In genomic region chr17:76496464-76496863, GRCh38 we compare ENCODE assay signal across 1 cellular context.
TF ChIP-seq lines count a peak whose summit lies in the region.

No MANE protein-coding gene starts in this region.

TF ChIP-seq in HepG2, 621 proteins besides CTCF, POLR2A, EP300 and RAD21:
- TF ChIP-seq RBM22 (optimal IDR thresholded peaks at IDR 0.05; ENCODE audit: low read length) (peak; percentile 6), ZNF296 (CRISPR knock-in tag; conservative IDR thresholded peaks at IDR 0.05) (no peak), GPBP1L1 (CRISPR knock-in tag; IDR thresholded peaks at IDR 0.05) (no peak), ZNF501 (CRISPR knock-in tag; IDR thresholded peaks at IDR 0.05) (peak; percentile 63), GLMP (CRISPR knock-in tag; IDR thresholded peaks at IDR 0.05; ENCODE audit: borderline replicate concordance) (no peak), ZNF747 (CRISPR knock-in tag; IDR thresholded peaks at IDR 0.05; ENCODE audit: borderline replicate concordance) (no peak), HNF1B (CRISPR knock-in tag; IDR thresholded peaks at IDR 0.05) (peak; percentile 38; the same call in 1 of the 2 replicates), ZSCAN22 (CRISPR knock-in tag; IDR thresholded peaks at IDR 0.05) (no peak), TEAD3 (CRISPR knock-in tag; optimal IDR thresholded peaks at IDR 0.05; ENCODE audit: borderline replicate concordance) (peak; percentile 24), NRL (CRISPR knock-in tag; IDR thresholded peaks at IDR 0.05; ENCODE audit: borderline replicate concordance) (0 out of 2 replicates have a peak, but pooled peaks have one; percentile 15), NR2F1 (CRISPR knock-in tag; IDR thresholded peaks at IDR 0.05) (0 out of 4 replicates have a peak, but pooled peaks of 1 of the 2 experiments have one; percentile 21)
- TF ChIP-seq, protein P1, sequence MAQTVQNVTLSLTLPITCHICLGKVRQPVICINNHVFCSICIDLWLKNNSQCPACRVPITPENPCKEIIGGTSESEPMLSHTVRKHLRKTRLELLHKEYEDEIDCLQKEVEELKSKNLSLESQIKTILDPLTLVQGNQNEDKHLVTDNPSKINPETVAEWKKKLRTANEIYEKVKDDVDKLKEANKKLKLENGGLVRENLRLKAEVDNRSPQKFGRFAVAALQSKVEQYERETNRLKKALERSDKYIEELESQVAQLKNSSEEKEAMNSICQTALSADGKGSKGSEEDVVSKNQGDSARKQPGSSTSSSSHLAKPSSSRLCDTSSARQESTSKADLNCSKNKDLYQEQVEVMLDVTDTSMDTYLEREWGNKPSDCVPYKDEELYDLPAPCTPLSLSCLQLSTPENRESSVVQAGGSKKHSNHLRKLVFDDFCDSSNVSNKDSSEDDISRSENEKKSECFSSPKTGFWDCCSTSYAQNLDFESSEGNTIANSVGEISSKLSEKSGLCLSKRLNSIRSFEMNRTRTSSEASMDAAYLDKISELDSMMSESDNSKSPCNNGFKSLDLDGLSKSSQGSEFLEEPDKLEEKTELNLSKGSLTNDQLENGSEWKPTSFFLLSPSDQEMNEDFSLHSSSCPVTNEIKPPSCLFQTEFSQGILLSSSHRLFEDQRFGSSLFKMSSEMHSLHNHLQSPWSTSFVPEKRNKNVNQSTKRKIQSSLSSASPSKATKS (CRISPR knock-in tag; IDR thresholded peaks at IDR 0.05): no peak
